1 cellular context compared by ENCODE assay signal in the genomic region with DNA sequence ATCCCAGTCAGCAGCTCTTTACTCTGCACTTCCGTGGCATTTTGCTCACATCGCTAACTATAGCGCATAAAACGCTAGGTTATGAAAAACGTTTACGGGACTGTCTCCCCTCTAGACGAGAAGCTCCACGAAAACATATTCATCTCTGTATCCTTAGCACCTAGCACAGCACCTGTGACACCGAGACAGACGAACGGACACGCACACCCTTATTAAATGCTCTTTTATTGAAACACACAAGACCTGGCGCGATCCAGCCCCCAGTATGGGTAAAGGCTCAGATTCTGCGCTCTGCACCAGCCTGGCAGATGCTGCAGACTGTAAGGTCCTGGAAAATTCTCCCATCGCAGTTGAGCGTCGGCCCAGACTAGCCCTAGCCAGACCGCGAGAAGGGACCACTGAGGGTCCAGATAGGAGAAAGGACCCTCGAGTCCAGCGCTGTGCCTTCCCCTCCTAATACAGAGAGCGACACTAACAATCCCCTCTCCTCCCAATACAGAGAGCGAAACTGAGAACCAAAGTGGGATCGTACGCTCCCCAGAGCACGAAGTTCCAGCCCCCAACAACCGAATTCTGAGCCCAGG.
TF ChIP-seq lines count a peak whose summit lies in the region.

No MANE protein-coding gene starts in this region.

TF ChIP-seq in GM23338, 12 proteins besides CTCF, POLR2A, EP300 and RAD21 (continued from another document):
- TF ChIP-seq, protein P1, sequence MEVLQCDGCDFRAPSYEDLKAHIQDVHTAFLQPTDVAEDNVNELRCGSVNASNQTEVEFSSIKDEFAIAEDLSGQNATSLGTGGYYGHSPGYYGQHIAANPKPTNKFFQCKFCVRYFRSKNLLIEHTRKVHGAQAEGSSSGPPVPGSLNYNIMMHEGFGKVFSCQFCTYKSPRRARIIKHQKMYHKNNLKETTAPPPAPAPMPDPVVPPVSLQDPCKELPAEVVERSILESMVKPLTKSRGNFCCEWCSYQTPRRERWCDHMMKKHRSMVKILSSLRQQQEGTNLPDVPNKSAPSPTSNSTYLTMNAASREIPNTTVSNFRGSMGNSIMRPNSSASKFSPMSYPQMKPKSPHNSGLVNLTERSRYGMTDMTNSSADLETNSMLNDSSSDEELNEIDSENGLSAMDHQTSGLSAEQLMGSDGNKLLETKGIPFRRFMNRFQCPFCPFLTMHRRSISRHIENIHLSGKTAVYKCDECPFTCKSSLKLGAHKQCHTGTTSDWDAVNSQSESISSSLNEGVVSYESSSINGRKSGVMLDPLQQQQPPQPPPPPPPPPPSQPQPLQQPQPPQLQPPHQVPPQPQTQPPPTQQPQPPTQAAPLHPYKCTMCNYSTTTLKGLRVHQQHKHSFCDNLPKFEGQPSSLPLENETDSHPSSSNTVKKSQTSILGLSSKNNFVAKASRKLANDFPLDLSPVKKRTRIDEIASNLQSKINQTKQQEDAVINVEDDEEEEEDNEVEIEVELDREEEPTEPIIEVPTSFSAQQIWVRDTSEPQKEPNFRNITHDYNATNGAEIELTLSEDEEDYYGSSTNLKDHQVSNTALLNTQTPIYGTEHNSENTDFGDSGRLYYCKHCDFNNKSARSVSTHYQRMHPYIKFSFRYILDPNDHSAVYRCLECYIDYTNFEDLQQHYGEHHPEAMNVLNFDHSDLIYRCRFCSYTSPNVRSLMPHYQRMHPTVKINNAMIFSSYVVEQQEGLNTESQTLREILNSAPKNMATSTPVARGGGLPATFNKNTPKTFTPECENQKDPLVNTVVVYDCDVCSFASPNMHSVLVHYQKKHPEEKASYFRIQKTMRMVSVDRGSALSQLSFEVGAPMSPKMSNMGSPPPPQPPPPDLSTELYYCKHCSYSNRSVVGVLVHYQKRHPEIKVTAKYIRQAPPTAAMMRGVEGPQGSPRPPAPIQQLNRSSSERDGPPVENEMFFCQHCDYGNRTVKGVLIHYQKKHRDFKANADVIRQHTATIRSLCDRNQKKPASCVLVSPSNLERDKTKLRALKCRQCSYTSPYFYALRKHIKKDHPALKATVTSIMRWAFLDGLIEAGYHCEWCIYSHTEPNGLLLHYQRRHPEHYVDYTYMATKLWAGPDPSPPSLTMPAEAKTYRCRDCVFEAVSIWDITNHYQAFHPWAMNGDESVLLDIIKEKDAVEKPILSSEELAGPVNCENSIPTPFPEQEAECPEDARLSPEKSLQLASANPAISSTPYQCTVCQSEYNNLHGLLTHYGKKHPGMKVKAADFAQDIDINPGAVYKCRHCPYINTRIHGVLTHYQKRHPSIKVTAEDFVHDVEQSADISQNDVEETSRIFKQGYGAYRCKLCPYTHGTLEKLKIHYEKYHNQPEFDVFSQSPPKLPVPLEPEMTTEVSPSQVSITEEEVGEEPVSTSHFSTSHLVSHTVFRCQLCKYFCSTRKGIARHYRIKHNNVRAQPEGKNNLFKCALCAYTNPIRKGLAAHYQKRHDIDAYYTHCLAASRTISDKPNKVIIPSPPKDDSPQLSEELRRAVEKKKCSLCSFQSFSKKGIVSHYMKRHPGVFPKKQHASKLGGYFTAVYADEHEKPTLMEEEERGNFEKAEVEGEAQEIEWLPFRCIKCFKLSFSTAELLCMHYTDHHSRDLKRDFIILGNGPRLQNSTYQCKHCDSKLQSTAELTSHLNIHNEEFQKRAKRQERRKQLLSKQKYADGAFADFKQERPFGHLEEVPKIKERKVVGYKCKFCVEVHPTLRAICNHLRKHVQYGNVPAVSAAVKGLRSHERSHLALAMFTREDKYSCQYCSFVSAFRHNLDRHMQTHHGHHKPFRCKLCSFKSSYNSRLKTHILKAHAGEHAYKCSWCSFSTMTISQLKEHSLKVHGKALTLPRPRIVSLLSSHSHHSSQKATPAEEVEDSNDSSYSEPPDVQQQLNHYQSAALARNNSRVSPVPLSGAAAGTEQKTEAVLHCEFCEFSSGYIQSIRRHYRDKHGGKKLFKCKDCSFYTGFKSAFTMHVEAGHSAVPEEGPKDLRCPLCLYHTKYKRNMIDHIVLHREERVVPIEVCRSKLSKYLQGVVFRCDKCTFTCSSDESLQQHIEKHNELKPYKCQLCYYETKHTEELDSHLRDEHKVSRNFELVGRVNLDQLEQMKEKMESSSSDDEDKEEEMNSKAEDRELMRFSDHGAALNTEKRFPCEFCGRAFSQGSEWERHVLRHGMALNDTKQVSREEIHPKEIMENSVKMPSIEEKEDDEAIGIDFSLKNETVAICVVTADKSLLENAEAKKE (CRISPR knock-in tag; IDR thresholded peaks at IDR 0.05): no peak
- no peak for TF ChIP-seq CREB1 (CRISPR knock-in tag; IDR thresholded peaks at IDR 0.05; ENCODE audit: low read depth)
- no peak for TF ChIP-seq STAT1 (IDR thresholded peaks at IDR 0.05; ENCODE audit: unreplicated experiment)
- TF ChIP-seq EZH2 (IDR thresholded peaks at IDR 0.05; ENCODE audit: low read depth, unreplicated experiment): no peak
- no peak for TF ChIP-seq NANOG (IDR thresholded peaks at IDR 0.05; ENCODE audit: borderline replicate concordance)
- TF ChIP-seq, protein P2, sequence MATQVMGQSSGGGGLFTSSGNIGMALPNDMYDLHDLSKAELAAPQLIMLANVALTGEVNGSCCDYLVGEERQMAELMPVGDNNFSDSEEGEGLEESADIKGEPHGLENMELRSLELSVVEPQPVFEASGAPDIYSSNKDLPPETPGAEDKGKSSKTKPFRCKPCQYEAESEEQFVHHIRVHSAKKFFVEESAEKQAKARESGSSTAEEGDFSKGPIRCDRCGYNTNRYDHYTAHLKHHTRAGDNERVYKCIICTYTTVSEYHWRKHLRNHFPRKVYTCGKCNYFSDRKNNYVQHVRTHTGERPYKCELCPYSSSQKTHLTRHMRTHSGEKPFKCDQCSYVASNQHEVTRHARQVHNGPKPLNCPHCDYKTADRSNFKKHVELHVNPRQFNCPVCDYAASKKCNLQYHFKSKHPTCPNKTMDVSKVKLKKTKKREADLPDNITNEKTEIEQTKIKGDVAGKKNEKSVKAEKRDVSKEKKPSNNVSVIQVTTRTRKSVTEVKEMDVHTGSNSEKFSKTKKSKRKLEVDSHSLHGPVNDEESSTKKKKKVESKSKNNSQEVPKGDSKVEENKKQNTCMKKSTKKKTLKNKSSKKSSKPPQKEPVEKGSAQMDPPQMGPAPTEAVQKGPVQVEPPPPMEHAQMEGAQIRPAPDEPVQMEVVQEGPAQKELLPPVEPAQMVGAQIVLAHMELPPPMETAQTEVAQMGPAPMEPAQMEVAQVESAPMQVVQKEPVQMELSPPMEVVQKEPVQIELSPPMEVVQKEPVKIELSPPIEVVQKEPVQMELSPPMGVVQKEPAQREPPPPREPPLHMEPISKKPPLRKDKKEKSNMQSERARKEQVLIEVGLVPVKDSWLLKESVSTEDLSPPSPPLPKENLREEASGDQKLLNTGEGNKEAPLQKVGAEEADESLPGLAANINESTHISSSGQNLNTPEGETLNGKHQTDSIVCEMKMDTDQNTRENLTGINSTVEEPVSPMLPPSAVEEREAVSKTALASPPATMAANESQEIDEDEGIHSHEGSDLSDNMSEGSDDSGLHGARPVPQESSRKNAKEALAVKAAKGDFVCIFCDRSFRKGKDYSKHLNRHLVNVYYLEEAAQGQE (IDR thresholded peaks at IDR 0.05; ENCODE audit: unreplicated experiment): no peak
